1 cellular context compared by ENCODE assay signal in the genomic region with DNA sequence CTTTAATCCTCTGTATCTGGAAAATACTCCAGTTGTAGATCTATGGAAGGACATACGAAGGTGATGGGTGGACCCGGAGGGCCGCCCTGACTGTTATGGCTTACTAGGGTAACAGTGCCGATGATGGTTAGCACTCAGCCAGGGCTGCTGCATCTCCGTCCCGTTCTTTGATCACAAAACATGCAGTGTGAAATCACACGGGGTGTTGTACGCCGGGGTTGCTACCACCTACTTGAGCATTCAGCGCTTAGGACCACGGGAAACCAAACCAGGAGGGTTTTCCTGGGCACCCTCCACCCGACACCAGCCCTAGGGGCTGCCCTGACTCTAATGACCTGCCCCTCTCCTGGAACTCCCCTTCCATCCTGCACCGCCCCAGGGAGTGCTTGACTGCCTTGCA.
TF ChIP-seq lines count a peak whose summit lies in the region.

No MANE protein-coding gene starts in this region.

TF ChIP-seq in HCT116, 20 proteins besides CTCF, POLR2A, EP300 and RAD21:
- TF ChIP-seq, protein P1, sequence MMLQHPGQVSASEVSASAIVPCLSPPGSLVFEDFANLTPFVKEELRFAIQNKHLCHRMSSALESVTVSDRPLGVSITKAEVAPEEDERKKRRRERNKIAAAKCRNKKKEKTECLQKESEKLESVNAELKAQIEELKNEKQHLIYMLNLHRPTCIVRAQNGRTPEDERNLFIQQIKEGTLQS (IDR thresholded peaks at IDR 0.05), result no peak
- no peak for TF ChIP-seq ZNF274 (IDR thresholded peaks at IDR 0.05; ENCODE audit: low read depth, low read length)
- no peak for TF ChIP-seq YY1 (IDR thresholded peaks at IDR 0.05; ENCODE audit: extremely low read depth, insufficient replicate concordance, low read depth, low read length)
- TF ChIP-seq JUND (IDR thresholded peaks at IDR 0.05), result no peak
- TF ChIP-seq EGR1 (IDR thresholded peaks at IDR 0.05; ENCODE audit: low read depth), result no peak
- TF ChIP-seq EZH2 (IDR thresholded peaks at IDR 0.05), result no peak
- TF ChIP-seq, protein P2, sequence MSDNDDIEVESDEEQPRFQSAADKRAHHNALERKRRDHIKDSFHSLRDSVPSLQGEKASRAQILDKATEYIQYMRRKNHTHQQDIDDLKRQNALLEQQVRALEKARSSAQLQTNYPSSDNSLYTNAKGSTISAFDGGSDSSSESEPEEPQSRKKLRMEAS (IDR thresholded peaks at IDR 0.05), result no peak
- TF ChIP-seq EZH2phosphoT487 (IDR thresholded peaks at IDR 0.05; ENCODE audit: borderline replicate concordance), result no peak
- TF ChIP-seq ELF1 (IDR thresholded peaks at IDR 0.05; ENCODE audit: borderline replicate concordance, low read depth), result no peak
- no peak for TF ChIP-seq CEBPB (IDR thresholded peaks at IDR 0.05; ENCODE audit: low read depth)
TF ChIP-seq in HCT116: peak in this region for 0.
